Comparison of ENCODE assay signal across 2 cellular contexts in genomic region chr3:32137870-32138269, GRCh38.
TF ChIP-seq lines count a peak whose summit lies in the region.

No MANE protein-coding gene starts in this region.

TF ChIP-seq in GM23338, 12 proteins besides CTCF, POLR2A, EP300 and RAD21:
- TF ChIP-seq EZH2phosphoT487 (IDR thresholded peaks at IDR 0.05; ENCODE audit: unreplicated experiment) (no peak), EZH2 (IDR thresholded peaks at IDR 0.05; ENCODE audit: low read depth, unreplicated experiment) (no peak), ZNF462 (CRISPR knock-in tag; IDR thresholded peaks at IDR 0.05) (no peak), JUNB (IDR thresholded peaks at IDR 0.05; ENCODE audit: unreplicated experiment) (no peak), ZNF331 (CRISPR knock-in tag; IDR thresholded peaks at IDR 0.05; ENCODE audit: low read depth) (no peak), STAT1 (IDR thresholded peaks at IDR 0.05; ENCODE audit: unreplicated experiment) (no peak), POLR2AphosphoS5 (IDR thresholded peaks at IDR 0.05; ENCODE audit: low read depth) (no peak), NANOG (IDR thresholded peaks at IDR 0.05; ENCODE audit: borderline replicate concordance) (no peak), CREB1 (CRISPR knock-in tag; IDR thresholded peaks at IDR 0.05; ENCODE audit: low read depth) (no peak), ZNF114 (CRISPR knock-in tag; IDR thresholded peaks at IDR 0.05) (no peak)
- TF ChIP-seq, protein P1, sequence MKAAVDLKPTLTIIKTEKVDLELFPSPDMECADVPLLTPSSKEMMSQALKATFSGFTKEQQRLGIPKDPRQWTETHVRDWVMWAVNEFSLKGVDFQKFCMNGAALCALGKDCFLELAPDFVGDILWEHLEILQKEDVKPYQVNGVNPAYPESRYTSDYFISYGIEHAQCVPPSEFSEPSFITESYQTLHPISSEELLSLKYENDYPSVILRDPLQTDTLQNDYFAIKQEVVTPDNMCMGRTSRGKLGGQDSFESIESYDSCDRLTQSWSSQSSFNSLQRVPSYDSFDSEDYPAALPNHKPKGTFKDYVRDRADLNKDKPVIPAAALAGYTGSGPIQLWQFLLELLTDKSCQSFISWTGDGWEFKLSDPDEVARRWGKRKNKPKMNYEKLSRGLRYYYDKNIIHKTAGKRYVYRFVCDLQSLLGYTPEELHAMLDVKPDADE (IDR thresholded peaks at IDR 0.05): no peak
- TF ChIP-seq, protein P2, sequence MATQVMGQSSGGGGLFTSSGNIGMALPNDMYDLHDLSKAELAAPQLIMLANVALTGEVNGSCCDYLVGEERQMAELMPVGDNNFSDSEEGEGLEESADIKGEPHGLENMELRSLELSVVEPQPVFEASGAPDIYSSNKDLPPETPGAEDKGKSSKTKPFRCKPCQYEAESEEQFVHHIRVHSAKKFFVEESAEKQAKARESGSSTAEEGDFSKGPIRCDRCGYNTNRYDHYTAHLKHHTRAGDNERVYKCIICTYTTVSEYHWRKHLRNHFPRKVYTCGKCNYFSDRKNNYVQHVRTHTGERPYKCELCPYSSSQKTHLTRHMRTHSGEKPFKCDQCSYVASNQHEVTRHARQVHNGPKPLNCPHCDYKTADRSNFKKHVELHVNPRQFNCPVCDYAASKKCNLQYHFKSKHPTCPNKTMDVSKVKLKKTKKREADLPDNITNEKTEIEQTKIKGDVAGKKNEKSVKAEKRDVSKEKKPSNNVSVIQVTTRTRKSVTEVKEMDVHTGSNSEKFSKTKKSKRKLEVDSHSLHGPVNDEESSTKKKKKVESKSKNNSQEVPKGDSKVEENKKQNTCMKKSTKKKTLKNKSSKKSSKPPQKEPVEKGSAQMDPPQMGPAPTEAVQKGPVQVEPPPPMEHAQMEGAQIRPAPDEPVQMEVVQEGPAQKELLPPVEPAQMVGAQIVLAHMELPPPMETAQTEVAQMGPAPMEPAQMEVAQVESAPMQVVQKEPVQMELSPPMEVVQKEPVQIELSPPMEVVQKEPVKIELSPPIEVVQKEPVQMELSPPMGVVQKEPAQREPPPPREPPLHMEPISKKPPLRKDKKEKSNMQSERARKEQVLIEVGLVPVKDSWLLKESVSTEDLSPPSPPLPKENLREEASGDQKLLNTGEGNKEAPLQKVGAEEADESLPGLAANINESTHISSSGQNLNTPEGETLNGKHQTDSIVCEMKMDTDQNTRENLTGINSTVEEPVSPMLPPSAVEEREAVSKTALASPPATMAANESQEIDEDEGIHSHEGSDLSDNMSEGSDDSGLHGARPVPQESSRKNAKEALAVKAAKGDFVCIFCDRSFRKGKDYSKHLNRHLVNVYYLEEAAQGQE (IDR thresholded peaks at IDR 0.05; ENCODE audit: unreplicated experiment): no peak

TF ChIP-seq in neural cell, 6 proteins besides CTCF, POLR2A, EP300 and RAD21:
- TF ChIP-seq MXI1 (conservative IDR thresholded peaks at IDR 0.05; ENCODE audit: poor library complexity, severe bottlenecking) (no peak), POLR2AphosphoS5 (IDR thresholded peaks at IDR 0.05) (peak; percentile 48), EZH2 (IDR thresholded peaks at IDR 0.05; ENCODE audit: borderline replicate concordance, insufficient read depth, low read length, poor library complexity, severe bottlenecking) (no peak)
